ENCODE assay signal across 16 cellular contexts in genomic region chr2:36388472-36388871, GRCh38. TPM values are rescaled to one million over a fixed set of nuclear protein-coding genes. Genes with fewer than 3 reads are reported as not detected.
A peak's percentile ranks its signal among the peaks of the same experiment; 100 is the strongest.
DNase-seq lines count a peak whose midpoint lies in the region; ATAC-seq, FAIRE-seq and TF ChIP-seq lines count a peak whose summit lies in the region.
"Had no signal": no experiment of that assay in that cellular context is flagged by ENCODE, and none has a peak within 500 bp of the region (broad histone marks: within the 10 kb centered on the region; RNA-seq: fewer than 3 reads in every experiment).

No MANE protein-coding gene starts in this region.

- H2BK120ac ChIP-seq in IMR-90 (ENCODE audit: low read depth, low read length) = no peak overlapping the region

- DNase-seq in IMR-90 = no peak
- DNase-seq in ascending aorta (ENCODE audit: low spot score in 2 of 2) = no peak
- DNase-seq in keratinocyte (ENCODE audit: low read depth, low spot score) = no peak
- no peak for DNase-seq in smooth muscle cell (lab: John Stamatoyannopoulos, UW; ENCODE audit: unreplicated experiment)
- DNase-seq in posterior cingulate gyrus = no peak
- no peak for DNase-seq in neural progenitor cell (ENCODE audit: low spot score)
- no peak for DNase-seq in EL
- DNase-seq: activated CD8-positive, alpha-beta memory T cell treated with anti-CD3 and anti-CD28 coated beads, Interleukin-2, amount 10 ng/mL, durations not matched to agents 7 days and 5 days; erythroblast; NCI-H1930; SHP77 treated with DMSO at 0.1 percent for 48 hours had no signal

- peak overlapping the region; percentile 66 for H2BK5ac ChIP-seq in IMR-90 (ENCODE audit: low read depth, low read length, poor library complexity, severe bottlenecking)

- intact Hi-C loops in IMR-90 (cut with micrococcal nuclease) = no loop called here
- intact Hi-C loops in ascending aorta (cut with DNase I) = no loop called here
- intact Hi-C loops in posterior cingulate gyrus (cut with DNase I) = no loop called here

- H3K27me3 Mint-ChIP-seq in neural progenitor cell (ENCODE audit: insufficient read depth, low read depth) = no peaks in the 10 kb centered on the region

- peak; percentile 12; the same call in 1 of the 2 replicates for ATAC-seq in IMR-90 (ENCODE audit: low read depth)
- ATAC-seq in HG03280 (IDR thresholded peaks at IDR 0.05; ENCODE audit: unreplicated experiment) = no peak
- ATAC-seq: activated CD4-positive, CD25-positive, alpha-beta regulatory T cell treated with anti-CD3 and anti-CD28 coated beads, Interleukin-2, amount 50 U/mL, for 24 hours; activated CD8-positive, alpha-beta memory T cell treated with anti-CD3 and anti-CD28 coated beads, Interleukin-2, amount 10 ng/mL, durations not matched to agents 7 days and 5 days had no signal

- peaks cover 26% of the 10 kb centered on the region for H3K9me1 ChIP-seq in IMR-90 (ENCODE audit: insufficient read depth, low read length)
- peaks cover 6% of the 10 kb centered on the region for H3K9me1 ChIP-seq in keratinocyte (ENCODE audit: control insufficient read depth, extremely low read depth, insufficient read depth, low read length)

- peak overlapping the region; percentile 42; the same call in 1 of the 2 replicates for H2AK5ac ChIP-seq in IMR-90 (ENCODE audit: low read depth, low read length)

- POLR2A ChIA-PET in IMR-90 (lab: Charles Lee; ENCODE audit: unreplicated experiment) = no interaction called here

- peak overlapping the region; percentile 70; the same call in 1 of the 2 replicates for H3K14ac ChIP-seq in IMR-90 (replicated peaks; ENCODE audit: low read depth, low read length)

- no peak overlapping the region for H3K4me3 Mint-ChIP-seq in neural progenitor cell
- H3K4me3 Mint-ChIP-seq: activated CD8-positive, alpha-beta memory T cell treated with anti-CD3 and anti-CD28 coated beads, Interleukin-2, amount 10 ng/mL, durations not matched to agents 7 days and 5 days; IgD-negative memory B cell; T-helper 2 cell treated with Interferon-gamma antibody and Interleukin-4, amounts not matched to agents 5 μg/mL and 100 μg/mL, for 36 hours had no signal

- no peak overlapping the region for H3K4me3 ChIP-seq in IMR-90 (ENCODE audit: insufficient read depth, low read depth, low read length)
- no peak overlapping the region for H3K4me3 ChIP-seq in ascending aorta
- H3K4me3 ChIP-seq in keratinocyte (ENCODE audit: control insufficient read depth in 2 of 3, extremely low read depth in 1 of 3, insufficient read depth in 2 of 3, low read depth in 1 of 3, low read length in 3 of 3) = peak overlapping the region in 1 of 3 experiments; percentile 2
- no peak overlapping the region for H3K4me3 ChIP-seq in smooth muscle cell
- no peak overlapping the region for H3K4me3 ChIP-seq in neural progenitor cell
- H3K4me3 ChIP-seq: skin epidermis had no signal

- dilution Hi-C loops in IMR-90 (cut with HindIII; ENCODE audit: low sequenced_read_pairs, unreplicated experiment) (no loop called here), keratinocyte (cut with MboI; ENCODE audit: extremely low pct_ligation_motif_present, low sequenced_read_pairs) (no loop called here)

- TF ChIP-seq RAD21 in IMR-90 (IDR thresholded peaks at IDR 0.05; ENCODE audit: low read length) = no peak

- H3K79me2 ChIP-seq in keratinocyte (ENCODE audit: control insufficient read depth, insufficient read depth, low read length) (peaks cover 93% of the 10 kb centered on the region), smooth muscle cell (ENCODE audit: low read depth) (peaks cover 4% of the 10 kb centered on the region), neural progenitor cell (ENCODE audit: low read depth) (peaks cover 9% of the 10 kb centered on the region)

- peak overlapping the region; percentile 74; the same call in 1 of the 2 replicates for H3K23ac ChIP-seq in IMR-90 (ENCODE audit: low read depth, low read length)

- H4K20me1 ChIP-seq in IMR-90 (ENCODE audit: insufficient read depth, low read length) (peaks cover 80% of the 10 kb centered on the region), keratinocyte (ENCODE audit: control insufficient read depth, extremely low read depth, insufficient read depth, low read length) (no peaks in the 10 kb centered on the region), smooth muscle cell (ENCODE audit: low read depth) (peaks cover 6% of the 10 kb centered on the region), neural progenitor cell (ENCODE audit: low read depth) (no peaks in the 10 kb centered on the region)

- no peaks in the 10 kb centered on the region for H3K36me3 Mint-ChIP-seq in neural progenitor cell
- H3K36me3 Mint-ChIP-seq: activated CD8-positive, alpha-beta memory T cell treated with anti-CD3 and anti-CD28 coated beads, Interleukin-2, amount 10 ng/mL, durations not matched to agents 7 days and 5 days had no signal

- H3K9me3 Mint-ChIP-seq in neural progenitor cell = no peaks in the 10 kb centered on the region
- H3K9me3 Mint-ChIP-seq: IgD-negative memory B cell; T-helper 2 cell treated with Interferon-gamma antibody and Interleukin-4, amounts not matched to agents 5 μg/mL and 100 μg/mL, for 36 hours had no signal

- WGBS in IMR-90 (ENCODE audit: extremely low coverage in 2 of 2, insufficient read length in 1 of 2), 2 experiments = no CpG with 5 or more reads among the region's 3 CpGs
- WGBS in smooth muscle cell (ENCODE audit: low lambda C conversion rate) = 85% methylated on average over 3 of the region's 3 CpGs

- H3K27me3 ChIP-seq in IMR-90 (ENCODE audit: control insufficient read depth, insufficient read depth, low read length) = no peaks in the 10 kb centered on the region
- H3K27me3 ChIP-seq in ascending aorta = no peaks in the 10 kb centered on the region
- no peaks in the 10 kb centered on the region for H3K27me3 ChIP-seq in keratinocyte (ENCODE audit: control insufficient read depth, extremely low read depth, insufficient read depth, low read length)
- no peaks in the 10 kb centered on the region for H3K27me3 ChIP-seq in smooth muscle cell (ENCODE audit: low read depth)
- H3K27me3 ChIP-seq in neural progenitor cell = no peaks in the 10 kb centered on the region

- in situ Hi-C loops in IMR-90 (cut with MboI; ENCODE audit: low sequenced_read_pairs) = no loop called here

- H3K36me3 ChIP-seq in IMR-90 (ENCODE audit: control insufficient read depth, insufficient read depth, low read length) (peaks cover 14% of the 10 kb centered on the region), ascending aorta (no peaks in the 10 kb centered on the region), keratinocyte (ENCODE audit: control insufficient read depth in 2 of 2, extremely low read depth in 1 of 2, insufficient read depth in 2 of 2, low read length in 2 of 2) (peaks cover 7 to 15% of the 10 kb centered on the region in 2 experiments), smooth muscle cell (ENCODE audit: low read depth) (no peaks in the 10 kb centered on the region), neural progenitor cell (no peaks in the 10 kb centered on the region)

- H3K27ac Mint-ChIP-seq in neural progenitor cell = no peak overlapping the region
- H3K27ac Mint-ChIP-seq: activated CD8-positive, alpha-beta memory T cell treated with anti-CD3 and anti-CD28 coated beads, Interleukin-2, amount 10 ng/mL, durations not matched to agents 7 days and 5 days; IgD-negative memory B cell; T-helper 2 cell treated with Interferon-gamma antibody and Interleukin-4, amounts not matched to agents 5 μg/mL and 100 μg/mL, for 36 hours had no signal

- H2BK15ac ChIP-seq in IMR-90 (ENCODE audit: low read depth, low read length) = no peak overlapping the region

- no TSS peak for BruUV-seq in IMR-90 (replicated peaks; lab: Mats Ljungman, UMichigan)

- peak overlapping the region; percentile 86 for H3K18ac ChIP-seq in IMR-90 (ENCODE audit: low read depth, low read length)

- H3K56ac ChIP-seq in IMR-90 (ENCODE audit: extremely low read depth, insufficient read depth, low read length) = no peak overlapping the region

- peaks cover 20% of the 10 kb centered on the region for H3K4me1 Mint-ChIP-seq in neural progenitor cell

- H3K4me2 ChIP-seq in IMR-90 (ENCODE audit: low read depth, low read length) (peak overlapping the region; percentile 42), keratinocyte (ENCODE audit: control insufficient read depth, extremely low read depth, insufficient read depth, low read depth, low read length) (peak overlapping the region; percentile 42), smooth muscle cell (peak overlapping the region; percentile 50), neural progenitor cell (no peak overlapping the region)

- CTCF ChIA-PET in IMR-90 (lab: Yijun Ruan, JAX) = interaction anchor here (0.8 kb wide), 1 partner anchor 36 kb away, joined by 3 read pairs; no protein-coding TSS in a partner anchor

- peak overlapping the region; percentile 58; the same call in 1 of the 2 replicates for H3K4ac ChIP-seq in IMR-90 (ENCODE audit: low read depth, low read length)

- no peak overlapping the region for H2AK9ac ChIP-seq in IMR-90 (replicated peaks; ENCODE audit: low read depth, low read length, poor library complexity)

- TF ChIP-seq CTCF in IMR-90 (conservative IDR thresholded peaks at IDR 0.05; ENCODE audit: low read depth, low read length) = no peak
- TF ChIP-seq CTCF in ascending aorta (IDR thresholded peaks at IDR 0.05) = no peak
- no peak for TF ChIP-seq CTCF in keratinocyte (optimal IDR thresholded peaks at IDR 0.05 in 1 of 3, IDR thresholded peaks at IDR 0.05 in 1 of 3, conservative IDR thresholded peaks at IDR 0.05 in 1 of 3; ENCODE audit: extremely low read depth in 1 of 3, insufficient read depth in 2 of 3, low read length in 3 of 3)
- TF ChIP-seq CTCF in smooth muscle cell (IDR thresholded peaks at IDR 0.05; ENCODE audit: borderline replicate concordance, insufficient read depth, poor library complexity, severe bottlenecking) = no peak
- no peak for TF ChIP-seq CTCF in neural progenitor cell (IDR thresholded peaks at IDR 0.05)

- H4K8ac ChIP-seq in IMR-90 (ENCODE audit: low read depth in 2 of 2, low read length in 2 of 2) = peak overlapping the region in 1 of 2 experiments; percentile 62; a peak in 3 of 4 replicates

- H3K4me1 ChIP-seq in IMR-90 (ENCODE audit: control insufficient read depth, insufficient read depth, low read length) = peaks cover 25% of the 10 kb centered on the region
- H3K4me1 ChIP-seq in ascending aorta = peaks cover 0 to 35% of the 10 kb centered on the region in 2 donors
- H3K4me1 ChIP-seq in keratinocyte (ENCODE audit: control insufficient read depth, extremely low read depth, insufficient read depth, low read length) = peaks cover 36% of the 10 kb centered on the region
- no peaks in the 10 kb centered on the region for H3K4me1 ChIP-seq in smooth muscle cell (ENCODE audit: low read depth)
- peaks cover 8% of the 10 kb centered on the region for H3K4me1 ChIP-seq in neural progenitor cell

- H3K27ac ChIP-seq in IMR-90 (ENCODE audit: insufficient read depth, low read length) (peak overlapping the region; percentile 87; the same call in 1 of the 2 replicates), ascending aorta (peak overlapping the region; percentile 51 to 58), keratinocyte (ENCODE audit: control insufficient read depth, insufficient read depth, low read length) (peak overlapping the region; percentile 54), smooth muscle cell (ENCODE audit: low read depth) (peak overlapping the region; percentile 39), neural progenitor cell (no peak overlapping the region)

- H3F3A ChIP-seq in smooth muscle cell (ENCODE audit: low read depth) = no peaks in the 10 kb centered on the region
- H3F3A ChIP-seq in neural progenitor cell (ENCODE audit: low read depth) = peaks cover 9% of the 10 kb centered on the region

- no peak overlapping the region for H4K91ac ChIP-seq in IMR-90 (ENCODE audit: insufficient read depth, low read depth, low read length)

- H3K79me1 ChIP-seq in IMR-90 (ENCODE audit: low read depth in 1 of 2, low read length in 2 of 2) = peaks cover 20 to 66% of the 10 kb centered on the region in 2 experiments; a peak in 3 of 4 replicates

- no peak for FAIRE-seq in keratinocyte (lab: Jason Lieb, UNC)

- H2BK20ac ChIP-seq in IMR-90 (ENCODE audit: low read depth, low read length) = no peak overlapping the region

- H3K9ac ChIP-seq in IMR-90 (ENCODE audit: low read depth, low read length) (no peak overlapping the region), keratinocyte (ENCODE audit: control insufficient read depth, extremely low read depth, insufficient read depth, low read length) (peak overlapping the region; percentile 39), smooth muscle cell (ENCODE audit: low read depth) (no peak overlapping the region), neural progenitor cell (no peak overlapping the region)

- H3K9me3 ChIP-seq in IMR-90 (ENCODE audit: control insufficient read depth, insufficient read depth, low read length) (no peaks in the 10 kb centered on the region), ascending aorta (no peaks in the 10 kb centered on the region), keratinocyte (ENCODE audit: control insufficient read depth, low read depth, low read length) (no peaks in the 10 kb centered on the region), smooth muscle cell (replicated peaks; ENCODE audit: low read depth) (no peaks in the 10 kb centered on the region), neural progenitor cell (ENCODE audit: low read depth) (no peaks in the 10 kb centered on the region)

- no peak for TF ChIP-seq POLR2A in IMR-90 (IDR thresholded peaks at IDR 0.05; ENCODE audit: low read depth, low read length)

- H4K5ac ChIP-seq in IMR-90 (ENCODE audit: low read depth, low read length) = 0 out of 2 replicates have a peak overlapping the region, but pooled peaks have one; percentile 53

- H2AFZ ChIP-seq in IMR-90 (replicated peaks; ENCODE audit: low read length, poor library complexity) (no peak overlapping the region), keratinocyte (ENCODE audit: control insufficient read depth, low read length) (no peak overlapping the region), smooth muscle cell (ENCODE audit: low read depth) (peak overlapping the region; percentile 11), neural progenitor cell (replicated peaks) (no peak overlapping the region)

RNA-seq across cellular contexts. Expression of gene CRIM1, which starts 32.9 kb away (rescaled TPM):
- total RNA-seq in IMR-90 (2012; rRNA removed) (436 and 490 TPM in 2 replicates), ascending aorta (273 TPM), smooth muscle cell (28.0 and 32.8 TPM in 2 replicates), neural progenitor cell (ENCODE audit: low replicate concordance) (4.9 and 10.2 TPM in 2 replicates)
- polyA plus RNA-seq in IMR-90 (2012; rRNA removed) (285 and 316 TPM in 2 replicates), keratinocyte (98.3 to 136 TPM (median 116 TPM) in 3 replicates), smooth muscle cell (10.1 and 15.7 TPM in 2 replicates)
- polyA plus RNA-seq in IMR-90 (2012; cell fraction: cytosol; rRNA removed) = 203 and 263 TPM in 2 replicates
- 109 and 133 TPM in 2 replicates for polyA plus RNA-seq in IMR-90 (2012; cell fraction: nucleus; rRNA removed; ENCODE audit: low replicate concordance)
- polyA plus RNA-seq in keratinocyte (2011; ENCODE audit: low read depth) = 32.2 TPM
- polyA plus RNA-seq in keratinocyte (2011; cell fraction: cytosol; rRNA removed) = 54.2 and 69.7 TPM in 2 replicates
- polyA plus RNA-seq in keratinocyte (2011; cell fraction: nucleus; rRNA removed) = 316 and 318 TPM in 2 replicates
- polyA plus RNA-seq in keratinocyte (2012; ENCODE audit: low replicate concordance) = 51.3 and 110 TPM in 2 replicates
- polyA minus RNA-seq in keratinocyte = 353 to 631 TPM (median 519 TPM) in 3 replicates
- polyA minus RNA-seq in keratinocyte (2011; cell fraction: cytosol; rRNA and poly(A)+ RNA removed) = 371 TPM
- 966 and 975 TPM in 2 replicates for polyA minus RNA-seq in keratinocyte (2011; cell fraction: nucleus; rRNA and poly(A)+ RNA removed)
